In genomic region chr7:37380831-37381230, GRCh38 we compare ENCODE assay signal across 20 cellular contexts.
"Had no signal": no experiment of that assay in that cellular context is flagged by ENCODE, and none has a peak within 500 bp of the region (broad histone marks: within the 10 kb centered on the region; RNA-seq: fewer than 3 reads in every experiment).

No MANE protein-coding gene starts in this region.

- DNase-seq: activated CD4-positive, alpha-beta T cell treated with anti-CD3 and anti-CD28 coated beads for 4 hours; activated CD8-positive, alpha-beta memory T cell treated with anti-CD3 and anti-CD28 coated beads, Interleukin-2, amount 50 U/mL, for 4 hours; activated CD8-positive, alpha-beta T cell treated with anti-CD3 and anti-CD28 coated beads for 36 hours; activated naive CD4-positive, alpha-beta T cell treated with anti-CD3 and anti-CD28 coated beads, Interleukin-2, amount 50 U/mL, for 16 hours; activated naive CD8-positive, alpha-beta T cell treated with anti-CD3 and anti-CD28 coated beads, Interleukin-2, amount 10 ng/mL, durations not matched to agents 7 days and 5 days; adrenal gland; anterior cingulate cortex; cerebellar nuclear complex; Karpas-422; NCI-H1048; NCI-H1930; NCI-H2107; NCI-H446; NCI-H524; PC-3; T-cell; T-helper 2 cell; WERI-Rb-1 had no signal

- H3K36me3 ChIP-seq: adrenal gland, WERI-Rb-1 had no signal

- ATAC-seq: activated CD4-positive, CD25-positive, alpha-beta regulatory T cell treated with anti-CD3 and anti-CD28 coated beads, Interleukin-2, amount 50 U/mL, for 24 hours; activated CD8-positive, alpha-beta T cell treated with anti-CD3 and anti-CD28 coated beads for 36 hours; PC-3; T-cell had no signal

- H3K4me3 Mint-ChIP-seq: activated CD8-positive, alpha-beta T cell treated with anti-CD3 and anti-CD28 coated beads for 36 hours; activated naive CD8-positive, alpha-beta T cell treated with anti-CD3 and anti-CD28 coated beads, Interleukin-2, amount 10 ng/mL, durations not matched to agents 7 days and 5 days; T-cell had no signal

- H3K27ac Mint-ChIP-seq: activated CD8-positive, alpha-beta T cell treated with anti-CD3 and anti-CD28 coated beads for 36 hours; activated naive CD8-positive, alpha-beta T cell treated with anti-CD3 and anti-CD28 coated beads, Interleukin-2, amount 10 ng/mL, durations not matched to agents 7 days and 5 days had no signal

- H3K4me3 ChIP-seq: adrenal gland, SK-N-MC had no signal

- H3K27me3 ChIP-seq: adrenal gland had no signal

- H3K27me3 Mint-ChIP-seq: activated CD8-positive, alpha-beta T cell treated with anti-CD3 and anti-CD28 coated beads for 36 hours; T-cell had no signal

- H3K27ac ChIP-seq: adrenal gland, SK-N-MC, WERI-Rb-1 had no signal
